15 cellular contexts compared by ENCODE assay signal in genomic region chr18:59915606-59916005, GRCh38. TPM values are rescaled to one million over a fixed set of nuclear protein-coding genes. Genes with fewer than 3 reads are reported as not detected.
A peak's percentile ranks its signal among the peaks of the same experiment; 100 is the strongest.
DNase-seq lines count a peak whose midpoint lies in the region; ATAC-seq, FAIRE-seq and TF ChIP-seq lines count a peak whose summit lies in the region.
"Had no signal": no experiment of that assay in that cellular context is flagged by ENCODE, and none has a peak within 500 bp of the region (broad histone marks: within the 10 kb centered on the region; RNA-seq: fewer than 3 reads in every experiment).

No MANE protein-coding gene starts in this region.

- H3K4me2 ChIP-seq in BLaER1 treated with 17β-estradiol and CSF1 and Interleukin-3, amounts not matched to agents 10 nM and 100 nM: peak overlapping the region in 5 of 11 experiments; percentile 23 to 93 (median 87); a peak in 9 of 22 replicates
- no peak overlapping the region for H3K4me2 ChIP-seq in PC-9
- H3K4me2 ChIP-seq: KMS-11 had no signal

- no peaks in the 10 kb centered on the region for H3K9me2 ChIP-seq in PC-9 (ENCODE audit: insufficient read depth)

- H3K4me1 ChIP-seq in BLaER1 treated with 17β-estradiol and CSF1 and Interleukin-3, amounts not matched to agents 10 nM and 100 nM: peaks cover 39 to 77% (median 65%) of the 10 kb centered on the region in 10 experiments
- H3K4me1 ChIP-seq in PC-9 (replicated peaks; ENCODE audit: insufficient read depth): peaks cover 65% of the 10 kb centered on the region

- no peak for DNase-seq in GM12892 (ENCODE audit: insufficient read length)
- peak in 1 of 2 experiments; percentile 49 for DNase-seq in PC-9
- peak; percentile 84 for DNase-seq in epithelial cell of esophagus (ENCODE audit: low read depth)
- DNase-seq in KG1 (lab: John Stamatoyannopoulos, UW): no peak
- DNase-seq in GOT3 (lab: John Stamatoyannopoulos, UW): no peak
- DNase-seq: CD8-positive, alpha-beta memory T cell; DMS153; MM.1S; NCI-H1105; NCI-H1694 treated with DMSO at 0.1 percent for 48 hours; RPMI8226 had no signal

- no peaks in the 10 kb centered on the region for H3K27me3 ChIP-seq in BLaER1 treated with 17β-estradiol and CSF1 and Interleukin-3, amounts not matched to agents 10 nM and 100 nM
- H3K27me3 ChIP-seq in PC-9 (ENCODE audit: insufficient read depth, low read depth): no peaks in the 10 kb centered on the region

- H3K27ac ChIP-seq in BLaER1 treated with 17β-estradiol and CSF1 and Interleukin-3, amounts not matched to agents 10 nM and 100 nM: peak overlapping the region in 8 of 11 experiments; percentile 31 to 95 (median 88); a peak in 11 of 22 replicates
- H3K27ac ChIP-seq in PC-9: peak overlapping the region; percentile 94
- H3K27ac ChIP-seq: KMS-11 had no signal

- peaks cover 5 to 15% (median 12%) of the 10 kb centered on the region in 11 experiments; a peak in 20 of 22 replicates for H3K9me3 ChIP-seq in BLaER1 treated with 17β-estradiol and CSF1 and Interleukin-3, amounts not matched to agents 10 nM and 100 nM (replicated peaks in 1 of 11)
- peaks cover 4% of the 10 kb centered on the region for H3K9me3 ChIP-seq in PC-9 (ENCODE audit: insufficient read depth, low read depth)

- FAIRE-seq in GM12892 (lab: Jason Lieb, UNC): peak; percentile 27
- FAIRE-seq: GM18507 had no signal

- no peak for TF ChIP-seq CTCF in PC-9 (conservative IDR thresholded peaks at IDR 0.05)
- no peak for TF ChIP-seq CTCF in epithelial cell of esophagus (IDR thresholded peaks at IDR 0.05; ENCODE audit: insufficient read depth, low read depth, low read length, missing control alignments)

- H3K36me3 ChIP-seq in BLaER1 treated with 17β-estradiol and CSF1 and Interleukin-3, amounts not matched to agents 10 nM and 100 nM: no peaks in the 10 kb centered on the region
- no peaks in the 10 kb centered on the region for H3K36me3 ChIP-seq in PC-9 (ENCODE audit: low read depth)

- no peak for ATAC-seq in GM21381 (IDR thresholded peaks at IDR 0.05; ENCODE audit: unreplicated experiment)

- no peak overlapping the region for H3K4me3 ChIP-seq in BLaER1 treated with 17β-estradiol and CSF1 and Interleukin-3, amounts not matched to agents 10 nM and 100 nM
- H3K4me3 ChIP-seq in PC-9: no peak overlapping the region
- H3K4me3 ChIP-seq in epithelial cell of esophagus (ENCODE audit: low read length): no peak overlapping the region

- H3K79me2 ChIP-seq in PC-9 (ENCODE audit: low read depth): no peaks in the 10 kb centered on the region

- TF ChIP-seq POLR2A in GM12892 (IDR thresholded peaks at IDR 0.05; ENCODE audit: low read depth, low read length): no peak

- no peaks in the 10 kb centered on the region for H4K20me1 ChIP-seq in BLaER1 treated with 17β-estradiol and CSF1 and Interleukin-3, amounts not matched to agents 10 nM and 100 nM
- H4K20me1 ChIP-seq in PC-9 (ENCODE audit: insufficient read depth): no peaks in the 10 kb centered on the region

- CTCF ChIA-PET in PC-9 (lab: Charles Lee): no interaction called here

- no peak overlapping the region; a peak in 2 of 22 replicates for H3K9ac ChIP-seq in BLaER1 treated with 17β-estradiol and CSF1 and Interleukin-3, amounts not matched to agents 10 nM and 100 nM
- H3K9ac ChIP-seq: KMS-11 had no signal

- BruUV-seq in PC-9 (replicated peaks; lab: Mats Ljungman, UMichigan): no TSS peak

- intact Hi-C loops in PC-9 (cut with micrococcal nuclease; ENCODE audit: unreplicated experiment): loop anchor here (5.0 kb wide), 1 partner anchor 73 kb away; no protein-coding TSS in a partner anchor

- H3F3A ChIP-seq in PC-9 (ENCODE audit: insufficient read depth, low read depth): peaks cover 43% of the 10 kb centered on the region

- POLR2A ChIA-PET in PC-9 (lab: Charles Lee; ENCODE audit: unreplicated experiment): no interaction called here

- H2AFZ ChIP-seq in PC-9: no peak overlapping the region

RNA-seq across cellular contexts. Expression of gene PMAIP1, which starts 15.8 kb away (rescaled TPM):
- 133 TPM for polyA plus RNA-seq in GM12892 (2012; ENCODE audit: missing spikeins)
- 16.5 and 17.0 TPM in 2 replicates for total RNA-seq in PC-9 (2021)
